ENCODE assay signal across 1 cellular context in genomic region chr10:131649609-131650008, GRCh38.
TF ChIP-seq lines count a peak whose summit lies in the region.

No MANE protein-coding gene starts in this region.

TF ChIP-seq in H1, 55 proteins besides CTCF, POLR2A, EP300 and RAD21 (continued from another document):
- TF ChIP-seq ATF2 (IDR thresholded peaks at IDR 0.05; ENCODE audit: low read length): no peak
- TF ChIP-seq RBBP5 (IDR thresholded peaks at IDR 0.05; ENCODE audit: borderline replicate concordance, low read depth, low read length): no peak
- TF ChIP-seq ASH2L (IDR thresholded peaks at IDR 0.05; ENCODE audit: low read length): no peak
- no peak for TF ChIP-seq KDM1A (IDR thresholded peaks at IDR 0.05; ENCODE audit: borderline replicate concordance, low read length)
